ENCODE assay signal across 1 cellular context in the genomic region with DNA sequence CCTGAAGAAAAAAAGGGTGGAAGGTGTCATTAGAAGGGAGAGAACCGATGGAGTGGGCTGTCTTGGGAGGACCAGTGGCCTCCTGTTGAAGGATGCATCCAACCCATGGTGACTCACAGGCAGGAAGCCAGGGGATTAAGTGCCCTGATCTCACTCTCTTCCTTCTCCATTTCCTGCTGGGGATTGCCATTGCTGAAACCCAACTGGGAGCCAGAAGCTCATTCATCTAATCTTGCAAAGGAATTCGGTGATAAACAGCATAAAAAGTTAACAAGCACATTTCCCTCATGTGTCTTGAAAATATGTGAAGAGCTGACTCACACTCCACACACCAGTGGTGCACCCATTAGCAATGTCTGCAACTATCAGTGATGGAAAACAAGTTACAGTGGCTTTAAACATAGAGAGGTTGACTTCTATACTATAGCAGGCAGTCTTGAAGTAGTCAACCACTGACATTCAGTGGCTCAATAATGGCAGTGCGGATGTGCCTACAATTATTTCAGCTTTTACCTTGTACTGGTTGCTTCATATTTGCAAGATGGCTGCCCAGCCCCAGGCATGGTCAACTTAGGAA.
TF ChIP-seq lines count a peak whose summit lies in the region.

No MANE protein-coding gene starts in this region.

TF ChIP-seq in K562, 482 proteins besides CTCF, POLR2A, EP300 and RAD21 (continued from another document and continues in another):
- TF ChIP-seq, protein P1, sequence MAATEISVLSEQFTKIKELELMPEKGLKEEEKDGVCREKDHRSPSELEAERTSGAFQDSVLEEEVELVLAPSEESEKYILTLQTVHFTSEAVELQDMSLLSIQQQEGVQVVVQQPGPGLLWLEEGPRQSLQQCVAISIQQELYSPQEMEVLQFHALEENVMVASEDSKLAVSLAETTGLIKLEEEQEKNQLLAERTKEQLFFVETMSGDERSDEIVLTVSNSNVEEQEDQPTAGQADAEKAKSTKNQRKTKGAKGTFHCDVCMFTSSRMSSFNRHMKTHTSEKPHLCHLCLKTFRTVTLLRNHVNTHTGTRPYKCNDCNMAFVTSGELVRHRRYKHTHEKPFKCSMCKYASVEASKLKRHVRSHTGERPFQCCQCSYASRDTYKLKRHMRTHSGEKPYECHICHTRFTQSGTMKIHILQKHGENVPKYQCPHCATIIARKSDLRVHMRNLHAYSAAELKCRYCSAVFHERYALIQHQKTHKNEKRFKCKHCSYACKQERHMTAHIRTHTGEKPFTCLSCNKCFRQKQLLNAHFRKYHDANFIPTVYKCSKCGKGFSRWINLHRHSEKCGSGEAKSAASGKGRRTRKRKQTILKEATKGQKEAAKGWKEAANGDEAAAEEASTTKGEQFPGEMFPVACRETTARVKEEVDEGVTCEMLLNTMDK (IDR thresholded peaks at IDR 0.05; ENCODE audit: borderline replicate concordance, insufficient read depth, low read depth, low read length, poor library complexity, severe bottlenecking), result no peak
- TF ChIP-seq FOSL1 (tag; conservative IDR thresholded peaks at IDR 0.05) (peak; percentile 94), ZNF668 (CRISPR knock-in tag; IDR thresholded peaks at IDR 0.05) (no peak), BMI1 (IDR thresholded peaks at IDR 0.05; ENCODE audit: low read length) (no peak), MTA1 (IDR thresholded peaks at IDR 0.05; ENCODE audit: borderline replicate concordance) (no peak), ZNF134 (CRISPR knock-in tag; conservative IDR thresholded peaks at IDR 0.05) (no peak), SRSF3 (IDR thresholded peaks at IDR 0.05; ENCODE audit: insufficient read depth, low read length) (no peak), ZNF232 (CRISPR knock-in tag; IDR thresholded peaks at IDR 0.05) (no peak), SRF (CRISPR knock-in tag; IDR thresholded peaks at IDR 0.05) (no peak), HLTF (IDR thresholded peaks at IDR 0.05) (no peak), ZNF766 (CRISPR knock-in tag; conservative IDR thresholded peaks at IDR 0.05) (peak; percentile 29; the same call in 1 of the 2 replicates), TRIM24 (IDR thresholded peaks at IDR 0.05) (peak in 1 of 2 experiments; percentile 46; a peak in 1 of 4 replicates), RAD51 (IDR thresholded peaks at IDR 0.05; ENCODE audit: borderline replicate concordance, low read depth) (no peak), RCOR1 (IDR thresholded peaks at IDR 0.05; ENCODE audit: borderline replicate concordance in 1 of 2, low read depth in 2 of 2, low read length in 2 of 2) (peak in 1 of 2 experiments; percentile 81; a peak in 2 of 4 replicates), TAL1 (IDR thresholded peaks at IDR 0.05) (no peak), GTF2A2 (tag; IDR thresholded peaks at IDR 0.05) (no peak; the same call in 1 of the 2 replicates), ZNF217 (CRISPR knock-in tag; IDR thresholded peaks at IDR 0.05) (no peak), ZNF3 (CRISPR knock-in tag; IDR thresholded peaks at IDR 0.05) (no peak), SMAD2 (IDR thresholded peaks at IDR 0.05; ENCODE audit: low read depth, low read length) (no peak), GABPA (tag; conservative IDR thresholded peaks at IDR 0.05; ENCODE audit: low read depth) (peak; percentile 83), ARID1B (IDR thresholded peaks at IDR 0.05) (peak; percentile 71), CEBPG (CRISPR knock-in tag; IDR thresholded peaks at IDR 0.05) (peak; percentile 29; the same call in 1 of the 2 replicates), CEBPG (tag; conservative IDR thresholded peaks at IDR 0.05 in 1 of 2, IDR thresholded peaks at IDR 0.05 in 1 of 2) (peak; percentile 61 to 66), NFE2 (IDR thresholded peaks at IDR 0.05; ENCODE audit: low read depth) (0 out of 2 replicates have a peak, but pooled peaks have one; percentile 42), KDM1A (IDR thresholded peaks at IDR 0.05) (peak; percentile 40 to 41; a peak in 3 of 4 replicates), NCOR1 (IDR thresholded peaks at IDR 0.05) (peak; percentile 7; the same call in 1 of the 2 replicates), MAZ (CRISPR knock-in tag; conservative IDR thresholded peaks at IDR 0.05 in 1 of 2, IDR thresholded peaks at IDR 0.05 in 1 of 2) (peak in 1 of 2 experiments; percentile 35; a peak in 1 of 4 replicates)
- TF ChIP-seq, protein P2, sequence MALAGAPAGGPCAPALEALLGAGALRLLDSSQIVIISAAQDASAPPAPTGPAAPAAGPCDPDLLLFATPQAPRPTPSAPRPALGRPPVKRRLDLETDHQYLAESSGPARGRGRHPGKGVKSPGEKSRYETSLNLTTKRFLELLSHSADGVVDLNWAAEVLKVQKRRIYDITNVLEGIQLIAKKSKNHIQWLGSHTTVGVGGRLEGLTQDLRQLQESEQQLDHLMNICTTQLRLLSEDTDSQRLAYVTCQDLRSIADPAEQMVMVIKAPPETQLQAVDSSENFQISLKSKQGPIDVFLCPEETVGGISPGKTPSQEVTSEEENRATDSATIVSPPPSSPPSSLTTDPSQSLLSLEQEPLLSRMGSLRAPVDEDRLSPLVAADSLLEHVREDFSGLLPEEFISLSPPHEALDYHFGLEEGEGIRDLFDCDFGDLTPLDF (CRISPR knock-in tag; IDR thresholded peaks at IDR 0.05), result no peak
- TF ChIP-seq, protein P3, sequence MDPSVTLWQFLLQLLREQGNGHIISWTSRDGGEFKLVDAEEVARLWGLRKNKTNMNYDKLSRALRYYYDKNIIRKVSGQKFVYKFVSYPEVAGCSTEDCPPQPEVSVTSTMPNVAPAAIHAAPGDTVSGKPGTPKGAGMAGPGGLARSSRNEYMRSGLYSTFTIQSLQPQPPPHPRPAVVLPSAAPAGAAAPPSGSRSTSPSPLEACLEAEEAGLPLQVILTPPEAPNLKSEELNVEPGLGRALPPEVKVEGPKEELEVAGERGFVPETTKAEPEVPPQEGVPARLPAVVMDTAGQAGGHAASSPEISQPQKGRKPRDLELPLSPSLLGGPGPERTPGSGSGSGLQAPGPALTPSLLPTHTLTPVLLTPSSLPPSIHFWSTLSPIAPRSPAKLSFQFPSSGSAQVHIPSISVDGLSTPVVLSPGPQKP (CRISPR knock-in tag; IDR thresholded peaks at IDR 0.05), result no peak
- TF ChIP-seq, protein P4, sequence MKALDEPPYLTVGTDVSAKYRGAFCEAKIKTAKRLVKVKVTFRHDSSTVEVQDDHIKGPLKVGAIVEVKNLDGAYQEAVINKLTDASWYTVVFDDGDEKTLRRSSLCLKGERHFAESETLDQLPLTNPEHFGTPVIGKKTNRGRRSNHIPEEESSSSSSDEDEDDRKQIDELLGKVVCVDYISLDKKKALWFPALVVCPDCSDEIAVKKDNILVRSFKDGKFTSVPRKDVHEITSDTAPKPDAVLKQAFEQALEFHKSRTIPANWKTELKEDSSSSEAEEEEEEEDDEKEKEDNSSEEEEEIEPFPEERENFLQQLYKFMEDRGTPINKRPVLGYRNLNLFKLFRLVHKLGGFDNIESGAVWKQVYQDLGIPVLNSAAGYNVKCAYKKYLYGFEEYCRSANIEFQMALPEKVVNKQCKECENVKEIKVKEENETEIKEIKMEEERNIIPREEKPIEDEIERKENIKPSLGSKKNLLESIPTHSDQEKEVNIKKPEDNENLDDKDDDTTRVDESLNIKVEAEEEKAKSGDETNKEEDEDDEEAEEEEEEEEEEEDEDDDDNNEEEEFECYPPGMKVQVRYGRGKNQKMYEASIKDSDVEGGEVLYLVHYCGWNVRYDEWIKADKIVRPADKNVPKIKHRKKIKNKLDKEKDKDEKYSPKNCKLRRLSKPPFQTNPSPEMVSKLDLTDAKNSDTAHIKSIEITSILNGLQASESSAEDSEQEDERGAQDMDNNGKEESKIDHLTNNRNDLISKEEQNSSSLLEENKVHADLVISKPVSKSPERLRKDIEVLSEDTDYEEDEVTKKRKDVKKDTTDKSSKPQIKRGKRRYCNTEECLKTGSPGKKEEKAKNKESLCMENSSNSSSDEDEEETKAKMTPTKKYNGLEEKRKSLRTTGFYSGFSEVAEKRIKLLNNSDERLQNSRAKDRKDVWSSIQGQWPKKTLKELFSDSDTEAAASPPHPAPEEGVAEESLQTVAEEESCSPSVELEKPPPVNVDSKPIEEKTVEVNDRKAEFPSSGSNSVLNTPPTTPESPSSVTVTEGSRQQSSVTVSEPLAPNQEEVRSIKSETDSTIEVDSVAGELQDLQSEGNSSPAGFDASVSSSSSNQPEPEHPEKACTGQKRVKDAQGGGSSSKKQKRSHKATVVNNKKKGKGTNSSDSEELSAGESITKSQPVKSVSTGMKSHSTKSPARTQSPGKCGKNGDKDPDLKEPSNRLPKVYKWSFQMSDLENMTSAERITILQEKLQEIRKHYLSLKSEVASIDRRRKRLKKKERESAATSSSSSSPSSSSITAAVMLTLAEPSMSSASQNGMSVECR (CRISPR knock-in tag; IDR thresholded peaks at IDR 0.05), result no peak
- TF ChIP-seq, protein P5, sequence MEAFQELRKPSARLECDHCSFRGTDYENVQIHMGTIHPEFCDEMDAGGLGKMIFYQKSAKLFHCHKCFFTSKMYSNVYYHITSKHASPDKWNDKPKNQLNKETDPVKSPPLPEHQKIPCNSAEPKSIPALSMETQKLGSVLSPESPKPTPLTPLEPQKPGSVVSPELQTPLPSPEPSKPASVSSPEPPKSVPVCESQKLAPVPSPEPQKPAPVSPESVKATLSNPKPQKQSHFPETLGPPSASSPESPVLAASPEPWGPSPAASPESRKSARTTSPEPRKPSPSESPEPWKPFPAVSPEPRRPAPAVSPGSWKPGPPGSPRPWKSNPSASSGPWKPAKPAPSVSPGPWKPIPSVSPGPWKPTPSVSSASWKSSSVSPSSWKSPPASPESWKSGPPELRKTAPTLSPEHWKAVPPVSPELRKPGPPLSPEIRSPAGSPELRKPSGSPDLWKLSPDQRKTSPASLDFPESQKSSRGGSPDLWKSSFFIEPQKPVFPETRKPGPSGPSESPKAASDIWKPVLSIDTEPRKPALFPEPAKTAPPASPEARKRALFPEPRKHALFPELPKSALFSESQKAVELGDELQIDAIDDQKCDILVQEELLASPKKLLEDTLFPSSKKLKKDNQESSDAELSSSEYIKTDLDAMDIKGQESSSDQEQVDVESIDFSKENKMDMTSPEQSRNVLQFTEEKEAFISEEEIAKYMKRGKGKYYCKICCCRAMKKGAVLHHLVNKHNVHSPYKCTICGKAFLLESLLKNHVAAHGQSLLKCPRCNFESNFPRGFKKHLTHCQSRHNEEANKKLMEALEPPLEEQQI (IDR thresholded peaks at IDR 0.05), result no peak
- TF ChIP-seq, protein P6, sequence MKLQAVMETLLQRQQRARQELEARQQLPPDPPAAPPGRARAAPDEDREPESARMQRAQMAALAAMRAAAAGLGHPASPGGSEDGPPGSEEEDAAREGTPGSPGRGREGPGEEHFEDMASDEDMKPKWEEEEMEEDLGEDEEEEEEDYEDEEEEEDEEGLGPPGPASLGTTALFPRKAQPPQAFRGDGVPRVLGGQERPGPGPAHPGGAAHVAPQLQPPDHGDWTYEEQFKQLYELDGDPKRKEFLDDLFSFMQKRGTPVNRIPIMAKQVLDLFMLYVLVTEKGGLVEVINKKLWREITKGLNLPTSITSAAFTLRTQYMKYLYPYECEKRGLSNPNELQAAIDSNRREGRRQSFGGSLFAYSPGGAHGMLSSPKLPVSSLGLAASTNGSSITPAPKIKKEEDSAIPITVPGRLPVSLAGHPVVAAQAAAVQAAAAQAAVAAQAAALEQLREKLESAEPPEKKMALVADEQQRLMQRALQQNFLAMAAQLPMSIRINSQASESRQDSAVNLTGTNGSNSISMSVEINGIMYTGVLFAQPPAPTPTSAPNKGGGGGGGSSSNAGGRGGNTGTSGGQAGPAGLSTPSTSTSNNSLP (IDR thresholded peaks at IDR 0.05; ENCODE audit: borderline replicate concordance, low read depth, low read length), result peak; percentile 44; the same call in 1 of the 2 replicates
- TF ChIP-seq, protein P7, sequence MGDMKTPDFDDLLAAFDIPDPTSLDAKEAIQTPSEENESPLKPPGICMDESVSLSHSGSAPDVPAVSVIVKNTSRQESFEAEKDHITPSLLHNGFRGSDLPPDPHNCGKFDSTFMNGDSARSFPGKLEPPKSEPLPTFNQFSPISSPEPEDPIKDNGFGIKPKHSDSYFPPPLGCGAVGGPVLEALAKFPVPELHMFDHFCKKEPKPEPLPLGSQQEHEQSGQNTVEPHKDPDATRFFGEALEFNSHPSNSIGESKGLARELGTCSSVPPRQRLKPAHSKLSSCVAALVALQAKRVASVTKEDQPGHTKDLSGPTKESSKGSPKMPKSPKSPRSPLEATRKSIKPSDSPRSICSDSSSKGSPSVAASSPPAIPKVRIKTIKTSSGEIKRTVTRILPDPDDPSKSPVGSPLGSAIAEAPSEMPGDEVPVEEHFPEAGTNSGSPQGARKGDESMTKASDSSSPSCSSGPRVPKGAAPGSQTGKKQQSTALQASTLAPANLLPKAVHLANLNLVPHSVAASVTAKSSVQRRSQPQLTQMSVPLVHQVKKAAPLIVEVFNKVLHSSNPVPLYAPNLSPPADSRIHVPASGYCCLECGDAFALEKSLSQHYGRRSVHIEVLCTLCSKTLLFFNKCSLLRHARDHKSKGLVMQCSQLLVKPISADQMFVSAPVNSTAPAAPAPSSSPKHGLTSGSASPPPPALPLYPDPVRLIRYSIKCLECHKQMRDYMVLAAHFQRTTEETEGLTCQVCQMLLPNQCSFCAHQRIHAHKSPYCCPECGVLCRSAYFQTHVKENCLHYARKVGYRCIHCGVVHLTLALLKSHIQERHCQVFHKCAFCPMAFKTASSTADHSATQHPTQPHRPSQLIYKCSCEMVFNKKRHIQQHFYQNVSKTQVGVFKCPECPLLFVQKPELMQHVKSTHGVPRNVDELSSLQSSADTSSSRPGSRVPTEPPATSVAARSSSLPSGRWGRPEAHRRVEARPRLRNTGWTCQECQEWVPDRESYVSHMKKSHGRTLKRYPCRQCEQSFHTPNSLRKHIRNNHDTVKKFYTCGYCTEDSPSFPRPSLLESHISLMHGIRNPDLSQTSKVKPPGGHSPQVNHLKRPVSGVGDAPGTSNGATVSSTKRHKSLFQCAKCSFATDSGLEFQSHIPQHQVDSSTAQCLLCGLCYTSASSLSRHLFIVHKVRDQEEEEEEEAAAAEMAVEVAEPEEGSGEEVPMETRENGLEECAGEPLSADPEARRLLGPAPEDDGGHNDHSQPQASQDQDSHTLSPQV (IDR thresholded peaks at IDR 0.05), result peak; percentile 70
- TF ChIP-seq, protein P8, sequence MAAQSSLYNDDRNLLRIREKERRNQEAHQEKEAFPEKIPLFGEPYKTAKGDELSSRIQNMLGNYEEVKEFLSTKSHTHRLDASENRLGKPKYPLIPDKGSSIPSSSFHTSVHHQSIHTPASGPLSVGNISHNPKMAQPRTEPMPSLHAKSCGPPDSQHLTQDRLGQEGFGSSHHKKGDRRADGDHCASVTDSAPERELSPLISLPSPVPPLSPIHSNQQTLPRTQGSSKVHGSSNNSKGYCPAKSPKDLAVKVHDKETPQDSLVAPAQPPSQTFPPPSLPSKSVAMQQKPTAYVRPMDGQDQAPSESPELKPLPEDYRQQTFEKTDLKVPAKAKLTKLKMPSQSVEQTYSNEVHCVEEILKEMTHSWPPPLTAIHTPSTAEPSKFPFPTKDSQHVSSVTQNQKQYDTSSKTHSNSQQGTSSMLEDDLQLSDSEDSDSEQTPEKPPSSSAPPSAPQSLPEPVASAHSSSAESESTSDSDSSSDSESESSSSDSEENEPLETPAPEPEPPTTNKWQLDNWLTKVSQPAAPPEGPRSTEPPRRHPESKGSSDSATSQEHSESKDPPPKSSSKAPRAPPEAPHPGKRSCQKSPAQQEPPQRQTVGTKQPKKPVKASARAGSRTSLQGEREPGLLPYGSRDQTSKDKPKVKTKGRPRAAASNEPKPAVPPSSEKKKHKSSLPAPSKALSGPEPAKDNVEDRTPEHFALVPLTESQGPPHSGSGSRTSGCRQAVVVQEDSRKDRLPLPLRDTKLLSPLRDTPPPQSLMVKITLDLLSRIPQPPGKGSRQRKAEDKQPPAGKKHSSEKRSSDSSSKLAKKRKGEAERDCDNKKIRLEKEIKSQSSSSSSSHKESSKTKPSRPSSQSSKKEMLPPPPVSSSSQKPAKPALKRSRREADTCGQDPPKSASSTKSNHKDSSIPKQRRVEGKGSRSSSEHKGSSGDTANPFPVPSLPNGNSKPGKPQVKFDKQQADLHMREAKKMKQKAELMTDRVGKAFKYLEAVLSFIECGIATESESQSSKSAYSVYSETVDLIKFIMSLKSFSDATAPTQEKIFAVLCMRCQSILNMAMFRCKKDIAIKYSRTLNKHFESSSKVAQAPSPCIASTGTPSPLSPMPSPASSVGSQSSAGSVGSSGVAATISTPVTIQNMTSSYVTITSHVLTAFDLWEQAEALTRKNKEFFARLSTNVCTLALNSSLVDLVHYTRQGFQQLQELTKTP (IDR thresholded peaks at IDR 0.05; ENCODE audit: low read depth in 1 of 2, partially characterized antibody in 2 of 2), result peak in 1 of 2 experiments; percentile 29
